ENCODE assay signal across 8 cellular contexts in the genomic region with DNA sequence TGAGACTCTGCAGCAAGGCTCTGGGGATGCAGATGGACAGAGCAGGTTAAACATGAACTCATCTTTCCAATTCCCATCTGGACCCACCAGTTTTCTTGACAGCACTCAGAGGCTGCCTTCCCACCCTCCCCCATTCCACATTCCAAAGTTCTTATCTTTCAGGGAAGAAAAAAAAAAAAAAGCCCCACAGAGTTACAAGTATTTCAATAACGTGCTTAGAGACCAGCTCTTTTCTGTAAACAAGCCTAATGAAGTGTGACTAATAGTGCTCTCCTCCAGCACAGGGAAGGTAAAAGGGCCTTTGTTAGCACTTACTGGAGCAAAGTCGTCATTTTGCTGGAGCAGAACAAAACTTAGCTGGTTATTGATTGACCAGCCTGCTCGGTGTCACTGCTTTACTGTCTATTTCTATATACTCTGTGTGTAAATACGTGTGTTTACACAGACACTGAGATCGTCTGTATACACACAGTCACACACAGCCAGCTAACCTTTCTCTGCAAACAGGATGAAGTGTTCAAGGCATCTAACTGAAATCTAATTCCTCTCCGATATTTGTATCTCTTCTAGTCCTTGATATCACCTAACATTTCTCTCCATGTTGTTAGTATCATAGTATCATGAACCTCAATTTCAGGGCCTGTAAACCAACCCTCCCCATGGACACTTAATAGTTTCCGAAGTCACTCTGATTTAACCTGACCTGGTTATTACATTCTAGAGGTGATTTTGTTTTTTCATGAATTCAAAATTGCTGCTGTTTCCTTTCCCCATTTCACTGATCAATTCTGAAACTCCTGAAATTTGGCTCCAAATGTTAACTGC.
DNase-seq lines count a peak whose midpoint lies in the region; ATAC-seq and TF ChIP-seq lines count a peak whose summit lies in the region.

No MANE protein-coding gene starts in this region.

- peak; percentile 82 for DNase-seq in GM23248
- peak; percentile 74 for DNase-seq in NCI-H446 treated with DMSO at 0.1 percent for 48 hours (lab: John Stamatoyannopoulos, UW)
- DNase-seq in choroid plexus epithelial cell (ENCODE audit: low read depth): peak; percentile 88
- no peak for DNase-seq in activated naive CD4-positive, alpha-beta T cell treated with Interleukin-2 at 50 U/mL for 16 hours
- DNase-seq in GM13977 (ENCODE audit: low spot score): no peak
- no peak for DNase-seq in Ammon's horn (ENCODE audit: low spot score)

- H3K9me3 ChIP-seq in GM23248 (ENCODE audit: low read depth): no peaks in the 10 kb centered on the region
- H3K9me3 ChIP-seq in liver (ENCODE audit: control insufficient read depth in 4 of 4, low read length in 3 of 4): no peaks in the 10 kb centered on the region

- H3K4me1 ChIP-seq in GM23248 (ENCODE audit: insufficient read depth) (peaks cover 56% of the 10 kb centered on the region), liver (ENCODE audit: control insufficient read depth in 4 of 4, insufficient read depth in 4 of 4, low read length in 3 of 4) (peaks cover 10 to 31% (median 21%) of the 10 kb centered on the region in 4 donors)

- no peaks in the 10 kb centered on the region for H3K9me2 ChIP-seq in GM23248 (ENCODE audit: insufficient read depth)

- peak; percentile 36 to 56 for TF ChIP-seq RAD21 in liver (IDR thresholded peaks at IDR 0.05)

- H3K9ac ChIP-seq in GM23248 (peak overlapping the region; percentile 24), liver (ENCODE audit: low read depth in 1 of 2, low read length in 2 of 2) (peak overlapping the region in 1 of 2 donors; percentile 33)

- peak overlapping the region; percentile 70 for H3K4me2 ChIP-seq in GM23248 (ENCODE audit: unreplicated experiment)

- H3K27ac ChIP-seq in GM23248: peak overlapping the region; percentile 53
- peak overlapping the region; percentile 72 to 78 for H3K27ac ChIP-seq in liver (ENCODE audit: low read depth in 1 of 2, low read length in 2 of 2)

- peak overlapping the region; percentile 22; the same call in 1 of the 2 replicates for H3K4me3 ChIP-seq in GM23248
- H3K4me3 ChIP-seq in choroid plexus epithelial cell (ENCODE audit: low read depth, low read length): no peak overlapping the region
- peak overlapping the region in 2 of 3 donors; percentile 9 to 13 for H3K4me3 ChIP-seq in liver (ENCODE audit: low read depth in 1 of 3, low read length in 3 of 3)

- no peaks in the 10 kb centered on the region for H3K79me2 ChIP-seq in GM23248 (ENCODE audit: insufficient read depth)

- H2AFZ ChIP-seq in GM23248: peak overlapping the region; percentile 53; the same call in 1 of the 2 replicates

- H4K20me1 ChIP-seq in GM23248 (ENCODE audit: insufficient read depth): no peaks in the 10 kb centered on the region

- no peaks in the 10 kb centered on the region for H3K36me3 ChIP-seq in GM23248 (ENCODE audit: low read depth)
- H3K36me3 ChIP-seq in liver (ENCODE audit: control insufficient read depth in 4 of 4, insufficient read depth in 3 of 4, low read depth in 1 of 4, low read length in 3 of 4): no peaks in the 10 kb centered on the region

- in situ Hi-C loops in GM23248 (cut with MboI): no loop called here
- in situ Hi-C loops in GM13977 (cut with MboI; ENCODE audit: low pct_unique_long_range_greater_than_20kb, low sequenced_read_pairs, unreplicated experiment): no loop called here

- peaks cover 24% of the 10 kb centered on the region for H3F3A ChIP-seq in GM23248 (ENCODE audit: insufficient read depth)

- H3K27me3 ChIP-seq in GM23248 (replicated peaks; ENCODE audit: insufficient read depth): no peaks in the 10 kb centered on the region
- H3K27me3 ChIP-seq in liver (ENCODE audit: control insufficient read depth in 4 of 4, insufficient read depth in 4 of 4, low read length in 3 of 4): no peaks in the 10 kb centered on the region

- TF ChIP-seq CTCF in choroid plexus epithelial cell (conservative IDR thresholded peaks at IDR 0.05; ENCODE audit: low read depth, low read length) (no peak), liver (IDR thresholded peaks at IDR 0.05; ENCODE audit: low read depth, low read length, missing input control) (no peak), GM13977 (IDR thresholded peaks at IDR 0.05; ENCODE audit: extremely low read depth, insufficient read depth, missing control alignments) (no peak)

- no peak for ATAC-seq in GM21381 (IDR thresholded peaks at IDR 0.05; ENCODE audit: unreplicated experiment)

- 36 to 38% methylated on average over 7 of the region's 7 CpGs for WGBS in GM23248 (ENCODE audit: low coverage in 1 of 2, low lambda C conversion rate in 2 of 2, missing lambda C conversion rate in 2 of 2), 2 experiments
- 25% methylated on average over 7 of the region's 7 CpGs for WGBS in liver

TF ChIP-seq in liver, 16 proteins besides CTCF, POLR2A, EP300 and RAD21:
- TF ChIP-seq HNF4G (IDR thresholded peaks at IDR 0.05): peak; percentile 24
- TF ChIP-seq FOXA2 (IDR thresholded peaks at IDR 0.05): peak; percentile 99
- TF ChIP-seq JUND (IDR thresholded peaks at IDR 0.05): peak; percentile 55 to 80
- peak; percentile 73 for TF ChIP-seq YY1 (IDR thresholded peaks at IDR 0.05)
- peak in 1 of 2 donors; percentile 72 for TF ChIP-seq RXRA (IDR thresholded peaks at IDR 0.05)
- TF ChIP-seq EGR1 (IDR thresholded peaks at IDR 0.05; ENCODE audit: low read depth in 2 of 2): no peak
- TF ChIP-seq, protein P1, sequence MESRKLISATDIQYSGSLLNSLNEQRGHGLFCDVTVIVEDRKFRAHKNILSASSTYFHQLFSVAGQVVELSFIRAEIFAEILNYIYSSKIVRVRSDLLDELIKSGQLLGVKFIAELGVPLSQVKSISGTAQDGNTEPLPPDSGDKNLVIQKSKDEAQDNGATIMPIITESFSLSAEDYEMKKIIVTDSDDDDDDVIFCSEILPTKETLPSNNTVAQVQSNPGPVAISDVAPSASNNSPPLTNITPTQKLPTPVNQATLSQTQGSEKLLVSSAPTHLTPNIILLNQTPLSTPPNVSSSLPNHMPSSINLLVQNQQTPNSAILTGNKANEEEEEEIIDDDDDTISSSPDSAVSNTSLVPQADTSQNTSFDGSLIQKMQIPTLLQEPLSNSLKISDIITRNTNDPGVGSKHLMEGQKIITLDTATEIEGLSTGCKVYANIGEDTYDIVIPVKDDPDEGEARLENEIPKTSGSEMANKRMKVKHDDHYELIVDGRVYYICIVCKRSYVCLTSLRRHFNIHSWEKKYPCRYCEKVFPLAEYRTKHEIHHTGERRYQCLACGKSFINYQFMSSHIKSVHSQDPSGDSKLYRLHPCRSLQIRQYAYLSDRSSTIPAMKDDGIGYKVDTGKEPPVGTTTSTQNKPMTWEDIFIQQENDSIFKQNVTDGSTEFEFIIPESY (IDR thresholded peaks at IDR 0.05): peak; percentile 28
- peak; percentile 53 for TF ChIP-seq REST (IDR thresholded peaks at IDR 0.05)
- no peak for TF ChIP-seq TAF1 (conservative IDR thresholded peaks at IDR 0.05)
- peak; percentile 81 for TF ChIP-seq SP1 (IDR thresholded peaks at IDR 0.05)
- TF ChIP-seq, protein P2, sequence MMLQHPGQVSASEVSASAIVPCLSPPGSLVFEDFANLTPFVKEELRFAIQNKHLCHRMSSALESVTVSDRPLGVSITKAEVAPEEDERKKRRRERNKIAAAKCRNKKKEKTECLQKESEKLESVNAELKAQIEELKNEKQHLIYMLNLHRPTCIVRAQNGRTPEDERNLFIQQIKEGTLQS (IDR thresholded peaks at IDR 0.05): no peak
- TF ChIP-seq MAX (IDR thresholded peaks at IDR 0.05): peak; percentile 38
- peak; percentile 93 for TF ChIP-seq FOXA1 (IDR thresholded peaks at IDR 0.05)
- TF ChIP-seq HNF4A (conservative IDR thresholded peaks at IDR 0.05): peak; percentile 64 to 69
- TF ChIP-seq NR2F2 (IDR thresholded peaks at IDR 0.05): no peak
- TF ChIP-seq GABPA (IDR thresholded peaks at IDR 0.05 in 1 of 2, conservative IDR thresholded peaks at IDR 0.05 in 1 of 2): no peak

Comparison
In these comparisons a context has a peak if more than half of its experiments do, and no peak if none do; other contexts are left out.
1. DNase-seq: peak in GM23248 (single experiment), NCI-H446 treated with DMSO at 0.1 percent for 48 hours (single experiment) and choroid plexus epithelial cell (single experiment); none in activated naive CD4-positive, alpha-beta T cell treated with Interleukin-2 at 50 U/mL for 16 hours (single experiment), GM13977 (single experiment) and Ammon's horn (single experiment).